Comparison of ENCODE assay signal across 17 cellular contexts in the genomic region with DNA sequence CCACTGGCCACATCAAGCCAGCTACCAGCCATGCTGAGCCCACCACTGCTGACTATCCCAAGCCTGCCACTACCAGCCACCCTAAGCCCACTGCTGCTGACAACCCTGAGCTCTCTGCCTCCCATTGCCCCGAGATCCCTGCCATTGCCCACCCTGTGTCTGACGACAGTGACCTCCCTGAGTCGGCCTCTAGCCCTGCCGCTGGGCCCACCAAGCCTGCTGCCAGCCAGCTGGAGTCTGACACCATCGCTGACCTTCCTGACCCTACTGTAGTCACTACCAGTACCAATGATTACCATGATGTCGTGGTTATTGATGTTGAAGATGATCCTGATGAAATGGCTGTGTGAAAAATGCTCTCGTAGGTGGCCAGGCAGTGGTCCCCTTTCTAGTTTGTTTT. TPM values are rescaled to one million over a fixed set of nuclear protein-coding genes. Genes with fewer than 3 reads are reported as not detected.
A peak's percentile ranks its signal among the peaks of the same experiment; 100 is the strongest.
DNase-seq lines count a peak whose midpoint lies in the region; ATAC-seq and TF ChIP-seq lines count a peak whose summit lies in the region.
"Had no signal": no experiment of that assay in that cellular context is flagged by ENCODE, and none has a peak within 500 bp of the region (broad histone marks: within the 10 kb centered on the region; RNA-seq: fewer than 3 reads in every experiment).

No MANE protein-coding gene starts in this region.

- H3K4me3 Mint-ChIP-seq in natural killer cell (peak overlapping the region; percentile 35), neural crest cell (peak overlapping the region; percentile 58)
- no peak overlapping the region for H3K4me3 Mint-ChIP-seq in natural killer cell treated with Interleukin-12 subunit alpha and Interleukin-12 subunit beta and Interleukin-15 and Interleukin-18, amount 100 ng/mL, for 72 hours
- H3K4me3 Mint-ChIP-seq: CD4-positive, CD25-positive, alpha-beta regulatory T cell; CD8-positive, alpha-beta memory T cell had no signal

- H3K27me3 Mint-ChIP-seq in natural killer cell (ENCODE audit: low read depth in 2 of 2) (peaks cover 47 to 66% of the 10 kb centered on the region in 2 donors), neural crest cell (ENCODE audit: low read depth) (peaks cover 89% of the 10 kb centered on the region)
- H3K27me3 Mint-ChIP-seq in natural killer cell treated with Interleukin-12 subunit alpha and Interleukin-12 subunit beta and Interleukin-15 and Interleukin-18, amount 100 ng/mL, for 72 hours: peaks cover 47 to 56% of the 10 kb centered on the region in 2 donors

- H3K27ac Mint-ChIP-seq in natural killer cell (no peak overlapping the region), neural crest cell (ENCODE audit: unreplicated experiment) (no peak overlapping the region)
- no peak overlapping the region for H3K27ac Mint-ChIP-seq in natural killer cell treated with Interleukin-12 subunit alpha and Interleukin-12 subunit beta and Interleukin-15 and Interleukin-18, amount 100 ng/mL, for 72 hours
- H3K27ac Mint-ChIP-seq: CD4-positive, alpha-beta memory T cell; CD4-positive, CD25-positive, alpha-beta regulatory T cell had no signal

- intact Hi-C loops in natural killer cell (cut with micrococcal nuclease): no loop called here

- DNase-seq in natural killer cell (no peak), neural crest cell (ENCODE audit: low read depth, low spot score) (no peak), DMS114 treated with DMSO at 0.1 percent for 48 hours (lab: John Stamatoyannopoulos, UW; ENCODE audit: unreplicated experiment) (no peak)
- DNase-seq in natural killer cell treated with Interleukin-12 subunit alpha and Interleukin-12 subunit beta and Interleukin-15 and Interleukin-18, amount 100 ng/mL, for 72 hours (ENCODE audit: low spot score): no peak
- no peak for DNase-seq in activated CD4-positive, alpha-beta T cell treated with anti-CD3 and anti-CD28 coated beads for 4 hours
- DNase-seq: BE2C; C1 segment of cervical spinal cord; CD4-positive, alpha-beta memory T cell; CD4-positive, CD25-positive, alpha-beta regulatory T cell; CD8-positive, alpha-beta memory T cell; COR-L47; DMS 273 treated with DMSO at 0.1 percent for 48 hours; DMS79 treated with DMSO at 0.1 percent for 48 hours; GF-D8 had no signal

- TF ChIP-seq CTCF in natural killer cell (IDR thresholded peaks at IDR 0.05) (no peak), neural crest cell (conservative IDR thresholded peaks at IDR 0.05) (no peak)

- H3K36me3 Mint-ChIP-seq in natural killer cell (no peaks in the 10 kb centered on the region), neural crest cell (ENCODE audit: low read depth) (peaks cover 22% of the 10 kb centered on the region)
- no peaks in the 10 kb centered on the region for H3K36me3 Mint-ChIP-seq in natural killer cell treated with Interleukin-12 subunit alpha and Interleukin-12 subunit beta and Interleukin-15 and Interleukin-18, amount 100 ng/mL, for 72 hours
- H3K36me3 Mint-ChIP-seq: CD14-positive monocyte; CD4-positive, alpha-beta memory T cell; CD4-positive, CD25-positive, alpha-beta regulatory T cell; CD8-positive, alpha-beta memory T cell had no signal

- ATAC-seq in natural killer cell: no peak
- no peak for ATAC-seq in natural killer cell treated with Interleukin-12 subunit alpha and Interleukin-12 subunit beta and Interleukin-15 and Interleukin-18, amount 100 ng/mL, for 72 hours
- ATAC-seq: A549 had no signal

- H3K9me3 Mint-ChIP-seq in natural killer cell: no peaks in the 10 kb centered on the region
- H3K9me3 Mint-ChIP-seq in natural killer cell treated with Interleukin-12 subunit alpha and Interleukin-12 subunit beta and Interleukin-15 and Interleukin-18, amount 100 ng/mL, for 72 hours: no peaks in the 10 kb centered on the region
- H3K9me3 Mint-ChIP-seq in neural crest cell: no peaks in the 10 kb centered on the region

- H3K4me1 Mint-ChIP-seq in natural killer cell: no peaks in the 10 kb centered on the region
- peaks cover 0 to 2% of the 10 kb centered on the region in 2 donors for H3K4me1 Mint-ChIP-seq in natural killer cell treated with Interleukin-12 subunit alpha and Interleukin-12 subunit beta and Interleukin-15 and Interleukin-18, amount 100 ng/mL, for 72 hours (ENCODE audit: low read depth in 2 of 2)
- peaks cover 8% of the 10 kb centered on the region for H3K4me1 Mint-ChIP-seq in neural crest cell

RNA-seq across cellular contexts. Expression of gene GPR50, which starts 4.7 kb away (rescaled TPM):
- total RNA-seq in natural killer cell (not detected), neural crest cell (3.7 and 4.4 TPM in 2 replicates)
- not detected for total RNA-seq in natural killer cell treated with Interleukin-12 subunit alpha and Interleukin-12 subunit beta and Interleukin-15 and Interleukin-18, amount 100 ng/mL, for 72 hours
- total RNA-seq: A172; CD4-positive, alpha-beta memory T cell; CD4-positive, CD25-positive, alpha-beta regulatory T cell; CD8-positive, alpha-beta memory T cell had no signal
